In genomic region chr2:26068602-26069298, GRCh38 we compare ENCODE assay signal across 8 cellular contexts. TPM values are rescaled to one million over a fixed set of nuclear protein-coding genes. Genes with fewer than 3 reads are reported as not detected.
DNase-seq lines count a peak whose midpoint lies in the region; ATAC-seq and TF ChIP-seq lines count a peak whose summit lies in the region.

No MANE protein-coding gene starts in this region.

- H3K27me3 ChIP-seq in mesenchymal stem cell (ENCODE audit: control insufficient read depth in 1 of 2, insufficient read depth in 1 of 2, low read length in 2 of 2), result no peaks in the 10 kb centered on the region

- no peak overlapping the region for H2AK5ac ChIP-seq in mesenchymal stem cell (ENCODE audit: low read length, severe bottlenecking)

- H3K9me3 ChIP-seq in mesenchymal stem cell (ENCODE audit: control insufficient read depth, low read length), result no peaks in the 10 kb centered on the region

- peaks cover 67% of the 10 kb centered on the region for H3K4me1 Mint-ChIP-seq in CD14-positive monocyte

- H3K9me3 Mint-ChIP-seq in CD14-positive monocyte, result peaks cover 0 to 3% (median 0%) of the 10 kb centered on the region in 7 donors

- no peak overlapping the region for H4K91ac ChIP-seq in mesenchymal stem cell (ENCODE audit: low read length)

- H3K4me3 ChIP-seq in mesenchymal stem cell (ENCODE audit: insufficient read depth in 1 of 2, low read depth in 1 of 2, low read length in 2 of 2), result peak overlapping the region in 1 of 2 experiments; percentile 45

- peak; percentile 60 for DNase-seq in CD14-positive monocyte (ENCODE audit: low spot score)
- peak; percentile 91 for DNase-seq in RPMI7951 (ENCODE audit: low read depth)
- DNase-seq in astrocyte of the hippocampus (ENCODE audit: low read depth, low spot score), result peak; percentile 75
- DNase-seq in mesenchymal stem cell, result peak; percentile 86
- no peak for DNase-seq in NCI-H1105 treated with DMSO at 0.1 percent for 48 hours (lab: John Stamatoyannopoulos, UW)
- no peak for DNase-seq in G401 (ENCODE audit: low spot score)

- peak overlapping the region in 1 of 2 donors; percentile 11 for H3K4me3 Mint-ChIP-seq in CD14-positive monocyte

- H3K18ac ChIP-seq in mesenchymal stem cell (ENCODE audit: low read depth in 1 of 2, low read length in 2 of 2), result no peak overlapping the region

- H3K4ac ChIP-seq in mesenchymal stem cell (ENCODE audit: low read depth in 1 of 2, low read length in 2 of 2), result no peak overlapping the region

- TF ChIP-seq POLR2A in GM18951 (IDR thresholded peaks at IDR 0.05; ENCODE audit: extremely low read depth, insufficient read depth, insufficient read length), result peak; percentile 31

- peak overlapping the region; percentile 91 for H3K27ac ChIP-seq in mesenchymal stem cell (ENCODE audit: low read length, poor library complexity, severe bottlenecking)

- no peak overlapping the region for H3K14ac ChIP-seq in mesenchymal stem cell (ENCODE audit: low read length in 2 of 2)

- H4K8ac ChIP-seq in mesenchymal stem cell (ENCODE audit: low read length), result no peak overlapping the region

- H2BK15ac ChIP-seq in mesenchymal stem cell (ENCODE audit: low read depth, poor library complexity, severe bottlenecking), result no peak overlapping the region

- H3K27ac Mint-ChIP-seq in CD14-positive monocyte, result peak overlapping the region; percentile 78 to 92 (median 86)

- H3K23ac ChIP-seq in mesenchymal stem cell (ENCODE audit: low read length in 2 of 2), result no peak overlapping the region

- H2BK120ac ChIP-seq in mesenchymal stem cell (ENCODE audit: low read depth, low read length), result no peak overlapping the region

- peak; percentile 53 for ATAC-seq in HG03097 (IDR thresholded peaks at IDR 0.05; ENCODE audit: low FRiP score, unreplicated experiment)

- peak overlapping the region; percentile 22 for H3K4me2 ChIP-seq in mesenchymal stem cell (ENCODE audit: low read length, poor library complexity, severe bottlenecking)

- intact Hi-C loops in CD14-positive monocyte (cut with micrococcal nuclease), result loop anchor here in 1 of 2 donors (5.0 kb wide), 1 partner anchor 66 kb away; no protein-coding TSS in a partner anchor

- H3K36me3 ChIP-seq in mesenchymal stem cell (ENCODE audit: control insufficient read depth in 1 of 2, insufficient read depth in 2 of 2, low read depth in 1 of 2, low read length in 2 of 2), result peaks cover 7 to 21% of the 10 kb centered on the region in 2 experiments

- no peaks in the 10 kb centered on the region for H3K79me1 ChIP-seq in mesenchymal stem cell (replicated peaks; ENCODE audit: low read length, poor library complexity, severe bottlenecking)

- H2BK5ac ChIP-seq in mesenchymal stem cell (ENCODE audit: low read depth, low read length, poor library complexity, severe bottlenecking), result peak overlapping the region; percentile 82

- WGBS in mesenchymal stem cell, result 0% methylated on average over 3 of the region's 4 CpGs

- H2AFZ ChIP-seq in mesenchymal stem cell (ENCODE audit: low read depth, low read length), result no peak overlapping the region

- H3K27me3 Mint-ChIP-seq in CD14-positive monocyte (ENCODE audit: low read depth in 3 of 3), result no peaks in the 10 kb centered on the region

- H3K4me1 ChIP-seq in mesenchymal stem cell (ENCODE audit: control insufficient read depth, insufficient read depth, low read depth, low read length), result peaks cover 12% of the 10 kb centered on the region

- H2BK12ac ChIP-seq in mesenchymal stem cell (ENCODE audit: low read length in 2 of 2), result no peak overlapping the region

- TF ChIP-seq CTCF in CD14-positive monocyte (IDR thresholded peaks at IDR 0.05), result no peak

- in situ Hi-C loops in GM18951 (cut with MboI; ENCODE audit: low sequenced_read_pairs, unreplicated experiment), result no loop called here
- in situ Hi-C loops in G401 (cut with HindIII; ENCODE audit: low sequenced_read_pairs), result no loop called here

- peaks cover 17 to 35% of the 10 kb centered on the region in 2 donors for H3K36me3 Mint-ChIP-seq in CD14-positive monocyte

- H3K9ac ChIP-seq in mesenchymal stem cell (ENCODE audit: low read length), result peak overlapping the region; percentile 52

RNA-seq across cellular contexts. Expression of gene RAB10, which starts 34.9 kb away (rescaled TPM):
- 100 to 1,000 TPM; 202 to 258 TPM for polyA plus RNA-seq in CD14-positive monocyte
- total RNA-seq in RPMI7951 (2014; rRNA removed; shearing (Covaris generic)), result 120 and 138 TPM in 2 replicates
- 106 TPM for polyA plus RNA-seq in mesenchymal stem cell (2013, experiment 1 of 2)
- polyA plus RNA-seq in mesenchymal stem cell (2013, experiment 2 of 2), result 107 TPM
- 100 and 116 TPM in 2 replicates for total RNA-seq in G401 (2014; rRNA removed; shearing (Covaris generic))

Comparison
In these comparisons a context has a peak if more than half of its experiments do, and no peak if none do; other contexts are left out.
1. DNase-seq: peak in CD14-positive monocyte (single experiment), RPMI7951 (single experiment), astrocyte of the hippocampus (single experiment) and mesenchymal stem cell (single experiment); none in NCI-H1105 treated with DMSO at 0.1 percent for 48 hours (single experiment) and G401 (single experiment).